ENCODE assay signal across 8 cellular contexts in the genomic region with DNA sequence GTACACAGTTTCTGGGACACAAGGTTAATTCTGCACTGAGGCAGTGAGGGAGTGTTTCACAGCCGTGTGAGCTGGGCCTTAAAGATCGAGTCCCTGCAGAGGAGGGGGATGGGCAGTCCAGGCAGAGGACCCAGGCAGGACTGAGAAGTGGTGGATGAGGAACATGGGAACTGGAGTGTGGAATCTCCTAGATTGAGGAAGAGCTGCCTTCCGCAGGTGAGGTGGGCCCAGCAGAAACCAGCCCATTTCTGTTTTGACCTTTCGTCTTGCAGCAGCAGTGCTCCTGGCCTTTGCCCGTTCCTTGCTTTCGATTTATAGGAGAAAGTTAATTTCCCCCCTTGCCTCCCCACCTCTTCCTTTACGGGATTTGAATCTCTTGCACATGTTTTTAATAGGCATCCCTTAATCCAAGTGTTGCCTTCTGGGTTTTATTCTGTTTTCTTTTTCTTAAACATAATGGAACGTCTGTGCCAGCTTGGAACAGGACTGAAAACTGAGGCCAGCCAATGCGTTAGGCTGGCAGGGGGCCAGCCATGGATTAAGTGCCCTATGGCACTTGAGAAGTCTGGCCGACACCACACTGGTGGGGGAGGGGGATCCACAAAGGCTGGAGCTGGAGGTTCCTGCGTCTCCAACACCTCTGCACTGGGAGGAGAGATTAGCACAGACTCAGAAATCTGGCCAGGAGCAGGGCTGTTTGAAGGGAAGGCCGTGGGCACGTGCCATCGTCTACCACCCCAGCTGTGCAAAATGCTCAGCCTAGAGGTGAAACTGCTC.
DNase-seq lines count a peak whose midpoint lies in the region; ATAC-seq and TF ChIP-seq lines count a peak whose summit lies in the region.

No MANE protein-coding gene starts in this region.

- peaks cover 68% of the 10 kb centered on the region for H3K79me2 ChIP-seq in fibroblast of lung (ENCODE audit: control insufficient read depth, insufficient read depth, low read length)
- H3K79me2 ChIP-seq in OCI-LY7 (ENCODE audit: insufficient read depth, low read depth, low read length): no peaks in the 10 kb centered on the region

- no peaks in the 10 kb centered on the region for H3K9me2 ChIP-seq in OCI-LY7 (ENCODE audit: insufficient read depth, low read length)

- TF ChIP-seq CTCF in fibroblast of lung (conservative IDR thresholded peaks at IDR 0.05 in 1 of 2, IDR thresholded peaks at IDR 0.05 in 1 of 2; ENCODE audit: low read depth in 1 of 2, low read length in 2 of 2): no peak
- TF ChIP-seq CTCF in OCI-LY7 (conservative IDR thresholded peaks at IDR 0.05; ENCODE audit: low read length): no peak

- H3K4me2 ChIP-seq in fibroblast of lung (ENCODE audit: extremely low read depth, insufficient read depth, low read length): peak overlapping the region; percentile 63
- no peak overlapping the region for H3K4me2 ChIP-seq in OCI-LY7 (ENCODE audit: low read length)

- CTCF ChIA-PET in OCI-LY7 (lab: Charles Lee; ENCODE audit: unreplicated experiment): interaction anchor here (0.5 to 0.6 kb wide), 2 partner anchors 14 to 42 kb away, joined by 3 read pairs; no protein-coding TSS in a partner anchor

- in situ Hi-C loops in ACHN (cut with HindIII; ENCODE audit: low pct_ligation_motif_present, low pct_unique_long_range_greater_than_20kb, low sequenced_read_pairs): no loop called here

- BruUV-seq in OCI-LY7 (replicated peaks; lab: Mats Ljungman, UMichigan): no TSS peak

- H3K4me1 ChIP-seq in fibroblast of lung (ENCODE audit: control insufficient read depth, extremely low read depth, insufficient read depth, low read length) (peaks cover 79% of the 10 kb centered on the region), OCI-LY7 (ENCODE audit: insufficient read depth, low read length, poor library complexity, severe bottlenecking) (peaks cover 14% of the 10 kb centered on the region)

- no peak for ATAC-seq in sciatic nerve

- DNase-seq in ELF-1 (ENCODE audit: low read depth, low spot score) (peak; percentile 61), NCI-H446 treated with DMSO at 0.1 percent for 48 hours (lab: John Stamatoyannopoulos, UW) (peak; percentile 23), fibroblast of lung (ENCODE audit: low read depth in 2 of 2) (no peak), sciatic nerve (ENCODE audit: low spot score) (peak; percentile 71), ACHN (no peak), OCI-LY7 (ENCODE audit: low spot score) (no peak), COR-L47 (lab: John Stamatoyannopoulos, UW) (no peak)
- no peak for DNase-seq in activated effector memory CD4-positive, alpha-beta T cell treated with anti-CD3 and anti-CD28 coated beads, Interleukin-2, amount 50 U/mL, for 16 hours

- H4K20me1 ChIP-seq in fibroblast of lung (ENCODE audit: control insufficient read depth, extremely low read depth, insufficient read depth, low read length) (no peaks in the 10 kb centered on the region), OCI-LY7 (ENCODE audit: insufficient read depth, low read length) (no peaks in the 10 kb centered on the region)

- POLR2A ChIA-PET in OCI-LY7 (lab: Charles Lee): no interaction called here

- H3K9me3 ChIP-seq in fibroblast of lung (ENCODE audit: control insufficient read depth, insufficient read depth, low read depth, low read length): no peaks in the 10 kb centered on the region
- H3K9me3 ChIP-seq in OCI-LY7 (ENCODE audit: low read length): no peaks in the 10 kb centered on the region

- intact Hi-C loops in sciatic nerve (cut with DNase I): no loop called here
- intact Hi-C loops in OCI-LY7 (cut with micrococcal nuclease; ENCODE audit: unreplicated experiment): loop anchor here (5.0 kb wide), 1 partner anchor 229 kb away; no protein-coding TSS in a partner anchor

- H3K27me3 ChIP-seq in fibroblast of lung (ENCODE audit: control insufficient read depth, insufficient read depth, low read length): no peaks in the 10 kb centered on the region

- no peak overlapping the region for H3K9ac ChIP-seq in fibroblast of lung (ENCODE audit: insufficient read depth, low read length)

- H3K27ac ChIP-seq in fibroblast of lung (ENCODE audit: insufficient read depth, low read length) (peak overlapping the region; percentile 84), OCI-LY7 (ENCODE audit: low read depth, low read length, poor library complexity, severe bottlenecking) (no peak overlapping the region)

- H3K36me3 ChIP-seq in fibroblast of lung (ENCODE audit: control insufficient read depth, insufficient read depth, low read length) (peaks cover 57% of the 10 kb centered on the region), OCI-LY7 (ENCODE audit: insufficient read depth, low read length) (peaks cover 61% of the 10 kb centered on the region)

- H2AFZ ChIP-seq in fibroblast of lung (ENCODE audit: low read length): no peak overlapping the region
- no peak overlapping the region for H2AFZ ChIP-seq in OCI-LY7 (ENCODE audit: low read length)

- H3K4me3 ChIP-seq in fibroblast of lung (replicated peaks in 1 of 4; ENCODE audit: control extremely low read depth in 1 of 4, insufficient read depth in 1 of 4, low read depth in 3 of 4, low read length in 4 of 4) (no peak overlapping the region), OCI-LY7 (ENCODE audit: low read depth, low read length, poor library complexity, severe bottlenecking) (no peak overlapping the region)

Comparison
In these comparisons a context has a peak if more than half of its experiments do, and no peak if none do; other contexts are left out.
1. DNase-seq: peak in ELF-1 (single experiment), NCI-H446 treated with DMSO at 0.1 percent for 48 hours (single experiment) and sciatic nerve (single experiment); none in fibroblast of lung (0 of 2), activated effector memory CD4-positive, alpha-beta T cell treated with anti-CD3 and anti-CD28 coated beads, Interleukin-2, amount 50 U/mL, for 16 hours (single experiment), ACHN (single experiment), OCI-LY7 (single experiment) and COR-L47 (single experiment).